In genomic region chr2:217929294-217929671, GRCh38 we compare ENCODE assay signal across 15 cellular contexts.
DNase-seq lines count a peak whose midpoint lies in the region; ATAC-seq and TF ChIP-seq lines count a peak whose summit lies in the region.
"Had no signal": no experiment of that assay in that cellular context is flagged by ENCODE, and none has a peak within 500 bp of the region (broad histone marks: within the 10 kb centered on the region; RNA-seq: fewer than 3 reads in every experiment).

No MANE protein-coding gene starts in this region.

- H3K18ac ChIP-seq in IMR-90 (ENCODE audit: low read depth, low read length), result 0 out of 2 replicates have a peak overlapping the region, but pooled peaks have one; percentile 10
- peak overlapping the region; percentile 87 for H3K18ac ChIP-seq in neuronal stem cell (ENCODE audit: low read length)
- H3K18ac ChIP-seq in trophoblast cell (ENCODE audit: low read length), result no peak overlapping the region

- H2AK9ac ChIP-seq in IMR-90 (replicated peaks; ENCODE audit: low read depth, low read length, poor library complexity), result peak overlapping the region; percentile 67

- H2BK20ac ChIP-seq in IMR-90 (ENCODE audit: low read depth, low read length), result peak overlapping the region; percentile 18

- peak overlapping the region; percentile 89 for H2AK5ac ChIP-seq in IMR-90 (ENCODE audit: low read depth, low read length)
- peak overlapping the region; percentile 66 for H2AK5ac ChIP-seq in neuronal stem cell (ENCODE audit: low read depth, low read length)
- no peak overlapping the region for H2AK5ac ChIP-seq in trophoblast cell (ENCODE audit: low read length)

- peak overlapping the region; percentile 74 for H2BK5ac ChIP-seq in IMR-90 (ENCODE audit: low read depth, low read length, poor library complexity, severe bottlenecking)
- H2BK5ac ChIP-seq in neuronal stem cell (ENCODE audit: low read length), result no peak overlapping the region
- no peak overlapping the region for H2BK5ac ChIP-seq in trophoblast cell (ENCODE audit: low read depth, low read length, poor library complexity)

- H3K4ac ChIP-seq in IMR-90 (ENCODE audit: low read depth, low read length), result peak overlapping the region; percentile 59
- H3K4ac ChIP-seq in neuronal stem cell (ENCODE audit: low read length), result peak overlapping the region; percentile 67
- no peak overlapping the region for H3K4ac ChIP-seq in trophoblast cell (ENCODE audit: low read depth, low read length)

- H3K9me1 ChIP-seq in IMR-90 (ENCODE audit: insufficient read depth, low read length), result peaks cover 58% of the 10 kb centered on the region

- H3K79me1 ChIP-seq in IMR-90 (ENCODE audit: low read depth in 1 of 2, low read length in 2 of 2), result peaks cover 36 to 94% of the 10 kb centered on the region in 2 experiments; a peak in 3 of 4 replicates
- H3K79me1 ChIP-seq in neuronal stem cell (ENCODE audit: low read depth, low read length), result no peaks in the 10 kb centered on the region
- H3K79me1 ChIP-seq in trophoblast cell (ENCODE audit: low read length), result no peaks in the 10 kb centered on the region

- WGBS in IMR-90 (ENCODE audit: extremely low coverage in 2 of 2, insufficient read length in 1 of 2), 2 experiments, result 96% methylated on average over 4 of the region's 7 CpGs; no CpG with 5 or more reads in 1 of the 2 experiments
- 43% methylated on average over 6 of the region's 7 CpGs for WGBS in esophagus muscularis mucosa
- no CpG with 5 or more reads among the region's 7 CpGs for WGBS in neuronal stem cell (ENCODE audit: extremely low coverage in 2 of 2, insufficient read length in 2 of 2, insufficient replicate concordance in 1 of 2), 2 donors
- no CpG with 5 or more reads among the region's 7 CpGs for WGBS in trophoblast cell (ENCODE audit: extremely low coverage, insufficient coverage, insufficient read length)

- H3K4me3 ChIP-seq in IMR-90 (ENCODE audit: insufficient read depth, low read depth, low read length) (no peak overlapping the region), esophagus muscularis mucosa (peak overlapping the region; percentile 23 to 49 (median 33)), neuronal stem cell (ENCODE audit: low read length in 2 of 2) (no peak overlapping the region), thoracic aorta (peak overlapping the region; percentile 17), trophoblast cell (ENCODE audit: low read depth, low read length) (no peak overlapping the region)

- H3K27me3 ChIP-seq in IMR-90 (ENCODE audit: control insufficient read depth, insufficient read depth, low read length) (no peaks in the 10 kb centered on the region), esophagus muscularis mucosa (no peaks in the 10 kb centered on the region), neuronal stem cell (ENCODE audit: control insufficient read depth in 3 of 3, insufficient read depth in 3 of 3, low read depth in 1 of 3, low read length in 3 of 3) (peaks cover 0 to 4% (median 0%) of the 10 kb centered on the region in 3 experiments), thoracic aorta (replicated peaks; ENCODE audit: insufficient read depth) (no peaks in the 10 kb centered on the region), trophoblast cell (ENCODE audit: insufficient read depth, low read length) (no peaks in the 10 kb centered on the region)

- H3K9me3 ChIP-seq in IMR-90 (ENCODE audit: control insufficient read depth, insufficient read depth, low read length), result no peaks in the 10 kb centered on the region
- H3K9me3 ChIP-seq in esophagus muscularis mucosa, result no peaks in the 10 kb centered on the region
- no peaks in the 10 kb centered on the region for H3K9me3 ChIP-seq in neuronal stem cell (replicated peaks in 1 of 2; ENCODE audit: control insufficient read depth in 2 of 2, insufficient read depth in 1 of 2, low read depth in 1 of 2, low read length in 2 of 2)
- H3K9me3 ChIP-seq in thoracic aorta, result no peaks in the 10 kb centered on the region
- no peaks in the 10 kb centered on the region for H3K9me3 ChIP-seq in trophoblast cell (ENCODE audit: insufficient read depth, low read depth, low read length)

- peak overlapping the region; percentile 79 for H2BK120ac ChIP-seq in IMR-90 (ENCODE audit: low read depth, low read length)
- H2BK120ac ChIP-seq in neuronal stem cell (ENCODE audit: low read depth, low read length), result no peak overlapping the region
- no peak overlapping the region for H2BK120ac ChIP-seq in trophoblast cell (ENCODE audit: insufficient read depth, low read length, poor library complexity)

- H2BK15ac ChIP-seq in IMR-90 (ENCODE audit: low read depth, low read length) (peak overlapping the region; percentile 78; the same call in 1 of the 3 replicates), neuronal stem cell (ENCODE audit: low read length) (peak overlapping the region; percentile 76)

- DNase-seq in IMR-90, result no peak
- DNase-seq in esophagus muscularis mucosa (ENCODE audit: extremely low spot score), result no peak
- DNase-seq in neuronal stem cell (ENCODE audit: low spot score), result no peak
- no peak for DNase-seq in thoracic aorta (ENCODE audit: low spot score)
- no peak for DNase-seq in NCI-H1092 (lab: John Stamatoyannopoulos, UW)
- no peak for DNase-seq in trophoblast cell
- DNase-seq: activated naive CD8-positive, alpha-beta T cell treated with anti-CD3 and anti-CD28 coated beads, Interleukin-2, amount 50 U/mL, for 24 hours; activated T-cell treated with anti-CD3 and anti-CD28 coated beads, Interleukin-2, amount 50 U/mL, for 1 hour; DND-41; naive B cell; OCI-M1; small intestine; T-helper 1 cell had no signal

- dilution Hi-C loops in IMR-90 (cut with HindIII; ENCODE audit: low sequenced_read_pairs, unreplicated experiment), result no loop called here

- POLR2A ChIA-PET in IMR-90 (lab: Charles Lee; ENCODE audit: unreplicated experiment), result no interaction called here

- H3K27ac ChIP-seq in IMR-90 (ENCODE audit: insufficient read depth, low read length), result peak overlapping the region; percentile 55
- peak overlapping the region; percentile 89 to 98 (median 97) for H3K27ac ChIP-seq in esophagus muscularis mucosa (replicated peaks in 1 of 4)
- H3K27ac ChIP-seq in neuronal stem cell (replicated peaks; ENCODE audit: low read length), result no peak overlapping the region
- peak overlapping the region; percentile 99 to 100 for H3K27ac ChIP-seq in thoracic aorta
- no peak overlapping the region for H3K27ac ChIP-seq in trophoblast cell (ENCODE audit: low read depth, low read length)

- H3K36me3 ChIP-seq in IMR-90 (ENCODE audit: control insufficient read depth, insufficient read depth, low read length) (no peaks in the 10 kb centered on the region), esophagus muscularis mucosa (peaks cover 0 to 23% (median 0%) of the 10 kb centered on the region in 4 donors), neuronal stem cell (replicated peaks in 1 of 2; ENCODE audit: control insufficient read depth in 2 of 2, insufficient read depth in 2 of 2, low read length in 2 of 2) (no peaks in the 10 kb centered on the region), thoracic aorta (no peaks in the 10 kb centered on the region), trophoblast cell (ENCODE audit: control insufficient read depth in 1 of 2, insufficient read depth in 2 of 2, low read length in 2 of 2) (no peaks in the 10 kb centered on the region)

- H4K20me1 ChIP-seq in IMR-90 (ENCODE audit: insufficient read depth, low read length), result peaks cover 6% of the 10 kb centered on the region; the same call in 1 of the 2 replicates

- intact Hi-C loops in IMR-90 (cut with micrococcal nuclease) (no loop called here), esophagus muscularis mucosa (cut with DNase I) (no loop called here)

- no peak for ATAC-seq in IMR-90 (ENCODE audit: low read depth)
- ATAC-seq in thoracic aorta (ENCODE audit: insufficient number of reproducible peaks, low FRiP score, low read depth), result no peak
- no peak for ATAC-seq in GM21825 (IDR thresholded peaks at IDR 0.05; ENCODE audit: unreplicated experiment)
- no peak for ATAC-seq in GM18502 (IDR thresholded peaks at IDR 0.05; ENCODE audit: poor library complexity, unreplicated experiment)
- ATAC-seq: activated naive CD8-positive, alpha-beta T cell treated with anti-CD3 and anti-CD28 coated beads, Interleukin-2, amount 50 U/mL, for 24 hours had no signal

- TF ChIP-seq POLR2A in IMR-90 (IDR thresholded peaks at IDR 0.05; ENCODE audit: low read depth, low read length) (no peak), esophagus muscularis mucosa (IDR thresholded peaks at IDR 0.05; ENCODE audit: low read depth) (no peak)

- TF ChIP-seq RAD21 in IMR-90 (IDR thresholded peaks at IDR 0.05; ENCODE audit: low read length), result no peak

- H4K5ac ChIP-seq in IMR-90 (ENCODE audit: low read depth, low read length), result peak overlapping the region; percentile 46; the same call in 1 of the 2 replicates

- H3K14ac ChIP-seq in IMR-90 (replicated peaks; ENCODE audit: low read depth, low read length) (peak overlapping the region; percentile 70; the same call in 1 of the 2 replicates), neuronal stem cell (ENCODE audit: low read length) (no peak overlapping the region), trophoblast cell (ENCODE audit: low read length) (no peak overlapping the region)

- TF ChIP-seq EP300 in esophagus muscularis mucosa (IDR thresholded peaks at IDR 0.05), result no peak

- CTCF ChIA-PET in IMR-90 (lab: Yijun Ruan, JAX), result no interaction called here

- in situ Hi-C loops in IMR-90 (cut with MboI; ENCODE audit: low sequenced_read_pairs), result no loop called here

- no peak overlapping the region for H3K56ac ChIP-seq in IMR-90 (ENCODE audit: extremely low read depth, insufficient read depth, low read length)

- H3K4me2 ChIP-seq in IMR-90 (ENCODE audit: low read depth, low read length) (no peak overlapping the region), neuronal stem cell (ENCODE audit: insufficient read depth, low read length, poor library complexity, severe bottlenecking) (no peak overlapping the region), trophoblast cell (ENCODE audit: low read length) (no peak overlapping the region)

- H3K9ac ChIP-seq in IMR-90 (ENCODE audit: low read depth, low read length), result no peak overlapping the region
- H3K9ac ChIP-seq in neuronal stem cell (ENCODE audit: low read depth, low read length, poor library complexity), result no peak overlapping the region
- no peak overlapping the region for H3K9ac ChIP-seq in trophoblast cell (ENCODE audit: low read length)

- H2BK12ac ChIP-seq in neuronal stem cell (ENCODE audit: low read length) (no peak overlapping the region), trophoblast cell (ENCODE audit: low read length) (no peak overlapping the region)

- no peaks in the 10 kb centered on the region for H3K79me2 ChIP-seq in trophoblast cell (ENCODE audit: control insufficient read depth, insufficient read depth, low read length, poor library complexity)

- no peak overlapping the region for H2AFZ ChIP-seq in IMR-90 (replicated peaks; ENCODE audit: low read length, poor library complexity)
- H2AFZ ChIP-seq in neuronal stem cell (ENCODE audit: low read length), result no peak overlapping the region
- no peak overlapping the region for H2AFZ ChIP-seq in trophoblast cell (ENCODE audit: insufficient read depth, low read length, poor library complexity)

- H4K91ac ChIP-seq in IMR-90 (ENCODE audit: insufficient read depth, low read depth, low read length) (peak overlapping the region; percentile 92), neuronal stem cell (ENCODE audit: low read depth, low read length, poor library complexity) (no peak overlapping the region), trophoblast cell (ENCODE audit: low read depth, low read length) (no peak overlapping the region)

- H4K12ac ChIP-seq in trophoblast cell (ENCODE audit: low read depth, low read length), result no peak overlapping the region

- H3K4me1 ChIP-seq in IMR-90 (ENCODE audit: control insufficient read depth, insufficient read depth, low read length) (peaks cover 57% of the 10 kb centered on the region), esophagus muscularis mucosa (peaks cover 100% of the 10 kb centered on the region in 4 donors), neuronal stem cell (ENCODE audit: control insufficient read depth in 2 of 2, insufficient read depth in 1 of 2, low read depth in 1 of 2, low read length in 2 of 2) (peaks cover 0 to 12% of the 10 kb centered on the region in 2 donors), thoracic aorta (ENCODE audit: control insufficient read depth in 1 of 2, low read depth in 2 of 2) (peaks cover 87 to 96% of the 10 kb centered on the region in 2 donors), trophoblast cell (ENCODE audit: control insufficient read depth in 1 of 2, insufficient read depth in 2 of 2, low read length in 2 of 2) (peaks cover 3 to 11% of the 10 kb centered on the region in 2 experiments)

- no TSS peak for BruUV-seq in IMR-90 (replicated peaks; lab: Mats Ljungman, UMichigan)

- TF ChIP-seq CTCF in IMR-90 (conservative IDR thresholded peaks at IDR 0.05; ENCODE audit: low read depth, low read length) (no peak), esophagus muscularis mucosa (IDR thresholded peaks at IDR 0.05) (no peak), thoracic aorta (IDR thresholded peaks at IDR 0.05) (no peak)

- peak overlapping the region; percentile 84 to 86; a peak in 3 of 4 replicates for H4K8ac ChIP-seq in IMR-90 (ENCODE audit: low read depth in 2 of 2, low read length in 2 of 2)
- no peak overlapping the region for H4K8ac ChIP-seq in neuronal stem cell (ENCODE audit: low read depth, low read length)
- H4K8ac ChIP-seq in trophoblast cell (ENCODE audit: low read depth, low read length), result no peak overlapping the region

- H3K23ac ChIP-seq in IMR-90 (ENCODE audit: low read depth, low read length), result 0 out of 2 replicates have a peak overlapping the region, but pooled peaks have one; percentile 46
- H3K23ac ChIP-seq in neuronal stem cell (ENCODE audit: low read depth, low read length, poor library complexity), result peak overlapping the region; percentile 18
- no peak overlapping the region for H3K23ac ChIP-seq in trophoblast cell (ENCODE audit: low read length)

Comparison
In these comparisons a context has a peak if more than half of its experiments do, and no peak if none do; other contexts are left out.
1. H3K27ac ChIP-seq: peak in IMR-90 (single experiment), esophagus muscularis mucosa (4 of 4) and thoracic aorta (2 of 2); none in neuronal stem cell (single experiment) and trophoblast cell (single experiment).
2. H3K4me3 ChIP-seq: peak in esophagus muscularis mucosa (4 of 4) and thoracic aorta (single experiment); none in IMR-90 (single experiment), neuronal stem cell (0 of 2) and trophoblast cell (single experiment).
3. H4K8ac ChIP-seq: peak in IMR-90 (2 of 2); none in neuronal stem cell (single experiment) and trophoblast cell (single experiment).